1 cellular context compared by ENCODE assay signal in the genomic region with DNA sequence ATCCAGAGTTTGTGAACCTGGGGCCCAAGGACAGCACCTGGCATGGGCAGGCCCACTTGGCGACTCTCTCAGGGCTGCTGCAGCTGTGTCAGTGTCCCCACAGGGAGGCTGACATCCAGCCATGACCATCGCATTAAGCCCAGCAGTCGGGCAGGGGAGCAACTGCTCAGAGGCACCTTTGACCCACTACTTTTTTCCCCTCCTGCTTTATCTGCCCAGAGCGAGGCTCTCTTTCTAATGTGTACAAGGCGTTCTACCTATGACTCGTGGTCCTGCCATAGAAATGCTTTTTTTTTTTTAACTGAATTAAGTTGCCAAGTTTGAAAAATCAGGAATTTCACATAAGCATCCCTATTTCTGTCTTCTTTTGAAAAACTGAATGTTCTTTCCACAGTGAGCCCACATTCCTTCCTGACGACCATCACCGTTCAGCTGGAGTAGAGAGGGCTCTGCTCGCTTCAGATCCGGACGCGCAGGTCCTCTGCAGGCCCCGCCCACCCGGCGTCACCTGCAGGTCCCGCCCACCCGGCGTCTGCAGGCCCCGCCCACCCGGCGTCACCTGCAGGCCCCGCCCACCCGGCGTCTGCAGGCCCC.
A peak's percentile ranks its signal among the peaks of the same experiment; 100 is the strongest.
TF ChIP-seq lines count a peak whose summit lies in the region.

No MANE protein-coding gene starts in this region.

TF ChIP-seq in H1, 55 proteins besides CTCF, POLR2A, EP300 and RAD21:
- no peak for TF ChIP-seq MAFK (IDR thresholded peaks at IDR 0.05; ENCODE audit: low read depth, low read length)
- TF ChIP-seq BRCA1 (IDR thresholded peaks at IDR 0.05; ENCODE audit: low read depth, low read length), result no peak
- peak; percentile 12; the same call in 1 of the 2 replicates for TF ChIP-seq TAF1 (IDR thresholded peaks at IDR 0.05; ENCODE audit: low read depth, low read length)
- 0 out of 4 replicates have a peak, but pooled peaks of 1 of the 2 experiments have one; percentile 1 for TF ChIP-seq HDAC2 (IDR thresholded peaks at IDR 0.05; ENCODE audit: borderline replicate concordance in 1 of 2, low read depth in 2 of 2, low read length in 2 of 2)
